ENCODE assay signal across 17 cellular contexts in the genomic region with DNA sequence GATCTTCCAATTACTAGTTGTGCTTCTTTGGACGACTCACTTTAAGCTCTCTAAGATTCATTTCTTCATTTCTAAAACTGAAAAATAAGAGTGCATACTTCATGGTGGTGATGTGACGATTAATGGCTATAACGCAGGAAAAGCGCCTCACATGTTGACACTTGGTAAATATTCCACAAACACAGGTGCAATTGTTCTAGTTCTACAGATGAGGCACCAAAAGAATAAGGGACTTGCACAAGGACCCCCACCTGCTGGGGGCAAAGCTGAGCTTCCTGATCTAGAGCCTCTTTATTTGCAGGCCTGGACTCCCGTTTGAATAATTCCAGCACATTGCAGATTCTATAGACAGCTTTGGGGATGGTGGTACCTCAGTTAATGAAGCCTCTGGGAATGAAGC.
DNase-seq lines count a peak whose midpoint lies in the region.
"Had no signal": no experiment of that assay in that cellular context is flagged by ENCODE, and none has a peak within 500 bp of the region (broad histone marks: within the 10 kb centered on the region; RNA-seq: fewer than 3 reads in every experiment).

No MANE protein-coding gene starts in this region.

- DNase-seq in DMS153 (lab: John Stamatoyannopoulos, UW) = peak; percentile 84
- no peak for DNase-seq in DMS153 treated with DMSO at 0.1 percent for 48 hours (lab: John Stamatoyannopoulos, UW; ENCODE audit: unreplicated experiment)
- DNase-seq in NCI-H748 (lab: John Stamatoyannopoulos, UW; ENCODE audit: unreplicated experiment) = peak; percentile 82
- DNase-seq in NCI-H748 treated with DMSO at 0.1 percent for 48 hours (lab: John Stamatoyannopoulos, UW) = no peak
- DNase-seq in NCI-H345 (lab: John Stamatoyannopoulos, UW) = peak; percentile 69
- DNase-seq in NCI-H128 (lab: John Stamatoyannopoulos, UW; ENCODE audit: unreplicated experiment) = no peak
- DNase-seq in UCSD-AML1 (lab: John Stamatoyannopoulos, UW; ENCODE audit: unreplicated experiment) = no peak
- DNase-seq: Calu3; CD8-positive, alpha-beta T cell; H9; MV-4-11; NCI-H2171; NCI-H446; NCI-H82; NK-92 treated with Interleukin-12 subunit alpha and Interleukin-12 subunit beta, amount 100 ng/mL, for 24 hours; PC-9; T-helper 1 cell had no signal

Comparison
In these comparisons a context has a peak if more than half of its experiments do, and no peak if none do; other contexts are left out.
1. DNase-seq: peak in DMS153 (single experiment), NCI-H748 (single experiment) and NCI-H345 (single experiment); none in DMS153 treated with DMSO at 0.1 percent for 48 hours (single experiment), NCI-H748 treated with DMSO at 0.1 percent for 48 hours (single experiment), NCI-H128 (single experiment) and UCSD-AML1 (single experiment).